In the genomic region with DNA sequence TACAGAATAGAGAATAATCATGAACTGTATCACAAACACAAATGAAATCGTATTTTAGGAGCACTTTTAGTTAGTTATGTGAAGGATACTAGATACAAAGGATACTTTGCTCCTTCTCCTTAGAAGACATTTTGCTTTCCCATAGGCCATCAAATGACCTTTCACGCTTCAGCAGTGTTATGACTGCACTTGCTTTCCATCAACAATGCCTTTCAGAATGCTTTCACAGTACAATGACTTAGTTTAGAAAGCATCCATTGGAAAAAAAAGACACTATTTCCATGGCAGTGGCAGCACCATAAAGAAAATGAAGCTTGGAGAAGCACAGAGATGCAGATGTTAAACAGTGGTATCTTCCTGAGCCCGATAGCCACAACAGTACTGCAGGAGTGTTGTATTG, we compare ENCODE assay signal across 1 cellular context.
TF ChIP-seq lines count a peak whose summit lies in the region.

No MANE protein-coding gene starts in this region.

TF ChIP-seq in IMR-90, 13 proteins besides CTCF, POLR2A, EP300 and RAD21:
- TF ChIP-seq SMC3 (IDR thresholded peaks at IDR 0.05; ENCODE audit: low read depth, low read length) (no peak), MAZ (IDR thresholded peaks at IDR 0.05; ENCODE audit: borderline replicate concordance, low read depth, low read length) (no peak), RFX5 (IDR thresholded peaks at IDR 0.05; ENCODE audit: low read depth, low read length) (no peak), FOS (IDR thresholded peaks at IDR 0.05; ENCODE audit: low read depth, low read length) (no peak), MAFK (IDR thresholded peaks at IDR 0.05; ENCODE audit: low read depth, low read length) (no peak), NFE2L2 (IDR thresholded peaks at IDR 0.05; ENCODE audit: low read depth, low read length) (no peak), BHLHE40 (IDR thresholded peaks at IDR 0.05; ENCODE audit: low read depth, low read length) (no peak), CHD1 (IDR thresholded peaks at IDR 0.05; ENCODE audit: low read depth, low read length) (no peak), MXI1 (IDR thresholded peaks at IDR 0.05; ENCODE audit: borderline replicate concordance, low read depth, low read length) (no peak), CEBPB (IDR thresholded peaks at IDR 0.05; ENCODE audit: low read depth, low read length) (no peak), RCOR1 (IDR thresholded peaks at IDR 0.05; ENCODE audit: insufficient replicate concordance, low read length) (no peak)
- TF ChIP-seq, protein P1, sequence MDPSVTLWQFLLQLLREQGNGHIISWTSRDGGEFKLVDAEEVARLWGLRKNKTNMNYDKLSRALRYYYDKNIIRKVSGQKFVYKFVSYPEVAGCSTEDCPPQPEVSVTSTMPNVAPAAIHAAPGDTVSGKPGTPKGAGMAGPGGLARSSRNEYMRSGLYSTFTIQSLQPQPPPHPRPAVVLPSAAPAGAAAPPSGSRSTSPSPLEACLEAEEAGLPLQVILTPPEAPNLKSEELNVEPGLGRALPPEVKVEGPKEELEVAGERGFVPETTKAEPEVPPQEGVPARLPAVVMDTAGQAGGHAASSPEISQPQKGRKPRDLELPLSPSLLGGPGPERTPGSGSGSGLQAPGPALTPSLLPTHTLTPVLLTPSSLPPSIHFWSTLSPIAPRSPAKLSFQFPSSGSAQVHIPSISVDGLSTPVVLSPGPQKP (IDR thresholded peaks at IDR 0.05; ENCODE audit: borderline replicate concordance, low read depth, low read length) = no peak
- TF ChIP-seq, protein P2, sequence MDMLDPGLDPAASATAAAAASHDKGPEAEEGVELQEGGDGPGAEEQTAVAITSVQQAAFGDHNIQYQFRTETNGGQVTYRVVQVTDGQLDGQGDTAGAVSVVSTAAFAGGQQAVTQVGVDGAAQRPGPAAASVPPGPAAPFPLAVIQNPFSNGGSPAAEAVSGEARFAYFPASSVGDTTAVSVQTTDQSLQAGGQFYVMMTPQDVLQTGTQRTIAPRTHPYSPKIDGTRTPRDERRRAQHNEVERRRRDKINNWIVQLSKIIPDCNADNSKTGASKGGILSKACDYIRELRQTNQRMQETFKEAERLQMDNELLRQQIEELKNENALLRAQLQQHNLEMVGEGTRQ (IDR thresholded peaks at IDR 0.05; ENCODE audit: low read depth, low read length) = no peak
TF ChIP-seq in IMR-90: peak in this region for 0.
